10 cellular contexts compared by ENCODE assay signal in the genomic region with DNA sequence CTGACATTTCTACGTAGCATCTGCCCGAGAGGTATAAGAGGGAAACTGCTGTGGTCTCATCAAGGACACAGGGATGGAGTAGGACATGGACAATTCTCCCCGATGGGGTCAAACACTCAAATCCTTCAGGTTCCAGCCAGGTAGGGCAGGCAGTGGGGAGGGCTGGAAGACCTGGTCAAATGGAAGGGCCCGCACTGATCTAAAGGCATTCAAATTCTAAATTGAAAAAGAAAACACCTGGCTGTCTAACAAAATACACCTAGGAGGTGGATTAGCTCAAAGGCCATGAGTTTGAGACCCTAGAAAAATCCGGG. TPM values are rescaled to one million over a fixed set of nuclear protein-coding genes. Genes with fewer than 3 reads are reported as not detected.
DNase-seq lines count a peak whose midpoint lies in the region; ATAC-seq and TF ChIP-seq lines count a peak whose summit lies in the region.
"Had no signal": no experiment of that assay in that cellular context is flagged by ENCODE, and none has a peak within 500 bp of the region (broad histone marks: within the 10 kb centered on the region; RNA-seq: fewer than 3 reads in every experiment).

No MANE protein-coding gene starts in this region.

- H4K20me1 ChIP-seq in SK-N-SH (ENCODE audit: insufficient read depth), result no peaks in the 10 kb centered on the region
- no peaks in the 10 kb centered on the region for H4K20me1 ChIP-seq in OCI-LY7 (ENCODE audit: insufficient read depth, low read length)

- H3K27ac ChIP-seq in SK-N-SH (ENCODE audit: low read depth in 2 of 2, low read length in 1 of 2) (peak overlapping the region in 1 of 2 experiments; percentile 82; a peak in 2 of 4 replicates), OCI-LY7 (ENCODE audit: low read depth, low read length, poor library complexity, severe bottlenecking) (no peak overlapping the region), parathyroid adenoma (peak overlapping the region; percentile 97), right atrium auricular region (no peak overlapping the region)

- TF ChIP-seq CTCF in SK-N-SH (IDR thresholded peaks at IDR 0.05) (no peak), OCI-LY7 (conservative IDR thresholded peaks at IDR 0.05; ENCODE audit: low read length) (no peak), parathyroid adenoma (IDR thresholded peaks at IDR 0.05) (no peak), right atrium auricular region (IDR thresholded peaks at IDR 0.05) (no peak)

- TF ChIP-seq RAD21 in SK-N-SH (IDR thresholded peaks at IDR 0.05; ENCODE audit: low read length), result no peak

- CTCF ChIA-PET in SK-N-SH (lab: Yijun Ruan, JAX), result interaction anchor here (1.1 to 4.9 kb wide), 6 partner anchors 9 to 169 kb away, joined by 4 to 36 read pairs (median 12); a partner anchor contains a TSS
- CTCF ChIA-PET in OCI-LY7 (lab: Charles Lee; ENCODE audit: unreplicated experiment), result no interaction called here

- WGBS in SK-N-SH (ENCODE audit: low lambda C conversion rate), result 80% methylated on average over 5 of the region's 5 CpGs

- H3K9me2 ChIP-seq in SK-N-SH (no peaks in the 10 kb centered on the region), OCI-LY7 (ENCODE audit: insufficient read depth, low read length) (no peaks in the 10 kb centered on the region)

- H2AFZ ChIP-seq in SK-N-SH (ENCODE audit: low read depth) (no peak overlapping the region), OCI-LY7 (ENCODE audit: low read length) (no peak overlapping the region), parathyroid adenoma (peak overlapping the region; percentile 76)

- TF ChIP-seq EP300 in SK-N-SH (IDR thresholded peaks at IDR 0.05; ENCODE audit: borderline replicate concordance in 1 of 2, low read depth in 1 of 2, low read length in 1 of 2), result no peak

- peaks cover 0 to 21% of the 10 kb centered on the region in 2 experiments; a peak in 2 of 4 replicates for H3K4me1 ChIP-seq in SK-N-SH (ENCODE audit: control insufficient read depth in 1 of 2, insufficient read depth in 2 of 2, low read depth in 1 of 2, low read length in 1 of 2)
- peaks cover 22% of the 10 kb centered on the region for H3K4me1 ChIP-seq in OCI-LY7 (ENCODE audit: insufficient read depth, low read length, poor library complexity, severe bottlenecking)
- no peaks in the 10 kb centered on the region for H3K4me1 ChIP-seq in endocrine pancreas (ENCODE audit: control insufficient read depth, insufficient read depth, low read length)
- H3K4me1 ChIP-seq in parathyroid adenoma, result peaks cover 39% of the 10 kb centered on the region
- H3K4me1 ChIP-seq in right atrium auricular region, result peaks cover 0 to 21% of the 10 kb centered on the region in 2 donors

- H3K4me2 ChIP-seq in SK-N-SH (peak overlapping the region; percentile 94), OCI-LY7 (ENCODE audit: low read length) (peak overlapping the region; percentile 81), parathyroid adenoma (ENCODE audit: low read length) (peak overlapping the region; percentile 90)

- ATAC-seq in SK-N-SH treated with all-trans-retinoic acid at 6 μM for 48 hours (no peak), left cardiac atrium (no peak)

- BruUV-seq in OCI-LY7 (replicated peaks; lab: Mats Ljungman, UMichigan), result no TSS peak

- H3K27me3 ChIP-seq in SK-N-SH (ENCODE audit: insufficient read depth) (no peaks in the 10 kb centered on the region), endocrine pancreas (ENCODE audit: control insufficient read depth, insufficient read depth, low read length) (no peaks in the 10 kb centered on the region), parathyroid adenoma (ENCODE audit: control insufficient read depth, insufficient read depth, low read length) (no peaks in the 10 kb centered on the region), right atrium auricular region (no peaks in the 10 kb centered on the region)

- no peaks in the 10 kb centered on the region for H3F3A ChIP-seq in SK-N-SH (replicated peaks; ENCODE audit: insufficient read depth)

- DNase-seq in SK-N-SH (no peak), OCI-LY7 (ENCODE audit: low spot score) (no peak), left cardiac atrium (no peak), NCI-H345 treated with DMSO at 0.1 percent for 48 hours (lab: John Stamatoyannopoulos, UW; ENCODE audit: unreplicated experiment) (no peak), right atrium auricular region (ENCODE audit: low spot score) (no peak)
- DNase-seq: T1000 had no signal

- H3K79me2 ChIP-seq in SK-N-SH (ENCODE audit: insufficient read depth) (no peaks in the 10 kb centered on the region), OCI-LY7 (ENCODE audit: insufficient read depth, low read depth, low read length) (no peaks in the 10 kb centered on the region), parathyroid adenoma (no peaks in the 10 kb centered on the region)

- H3K9ac ChIP-seq in SK-N-SH (no peak overlapping the region), endocrine pancreas (ENCODE audit: control insufficient read depth, insufficient read depth, low read length) (no peak overlapping the region), parathyroid adenoma (no peak overlapping the region)

- H3K9me3 ChIP-seq in SK-N-SH (no peaks in the 10 kb centered on the region), OCI-LY7 (ENCODE audit: low read length) (no peaks in the 10 kb centered on the region), endocrine pancreas (ENCODE audit: control insufficient read depth, low read length) (no peaks in the 10 kb centered on the region), parathyroid adenoma (ENCODE audit: control insufficient read depth, low read length) (no peaks in the 10 kb centered on the region), right atrium auricular region (no peaks in the 10 kb centered on the region)

- intact Hi-C loops in OCI-LY7 (cut with micrococcal nuclease; ENCODE audit: unreplicated experiment) (no loop called here), left cardiac atrium (cut with DNase I) (no loop called here)

- POLR2A ChIA-PET in SK-N-SH (lab: Yijun Ruan, JAX), result interaction anchor here (1.8 kb wide), 1 partner anchor 9 kb away, joined by 6 read pairs; no protein-coding TSS in a partner anchor
- POLR2A ChIA-PET in OCI-LY7 (lab: Charles Lee), result interaction anchor here (1.1 kb wide), 1 partner anchor 18 kb away, joined by 3 read pairs; no protein-coding TSS in a partner anchor

- H3K36me3 ChIP-seq in SK-N-SH (replicated peaks in 1 of 2; ENCODE audit: control insufficient read depth in 1 of 2, insufficient read depth in 2 of 2, low read length in 1 of 2), result no peaks in the 10 kb centered on the region
- no peaks in the 10 kb centered on the region for H3K36me3 ChIP-seq in OCI-LY7 (ENCODE audit: insufficient read depth, low read length)
- H3K36me3 ChIP-seq in endocrine pancreas (ENCODE audit: control insufficient read depth, insufficient read depth, low read length), result no peaks in the 10 kb centered on the region
- H3K36me3 ChIP-seq in parathyroid adenoma (ENCODE audit: control insufficient read depth, insufficient read depth, low read length), result no peaks in the 10 kb centered on the region
- H3K36me3 ChIP-seq in right atrium auricular region, result no peaks in the 10 kb centered on the region

- H3K4me3 ChIP-seq in SK-N-SH (ENCODE audit: low read depth in 2 of 2, low read length in 1 of 2) (peak overlapping the region; percentile 32 to 63; a peak in 3 of 4 replicates), OCI-LY7 (ENCODE audit: low read depth, low read length, poor library complexity, severe bottlenecking) (peak overlapping the region; percentile 70), endocrine pancreas (ENCODE audit: control insufficient read depth, insufficient read depth, low read length) (peak overlapping the region; percentile 20), parathyroid adenoma (ENCODE audit: low read depth, low read length) (peak overlapping the region; percentile 55), right atrium auricular region (no peak overlapping the region)

TF ChIP-seq in SK-N-SH treated with all-trans-retinoic acid at 6 μM for 48 hours, 23 proteins besides CTCF, POLR2A, EP300 and RAD21 (continues in another document):
- no peak for TF ChIP-seq SNAI2 (CRISPR knock-in tag; IDR thresholded peaks at IDR 0.05)
- TF ChIP-seq, protein P1, sequence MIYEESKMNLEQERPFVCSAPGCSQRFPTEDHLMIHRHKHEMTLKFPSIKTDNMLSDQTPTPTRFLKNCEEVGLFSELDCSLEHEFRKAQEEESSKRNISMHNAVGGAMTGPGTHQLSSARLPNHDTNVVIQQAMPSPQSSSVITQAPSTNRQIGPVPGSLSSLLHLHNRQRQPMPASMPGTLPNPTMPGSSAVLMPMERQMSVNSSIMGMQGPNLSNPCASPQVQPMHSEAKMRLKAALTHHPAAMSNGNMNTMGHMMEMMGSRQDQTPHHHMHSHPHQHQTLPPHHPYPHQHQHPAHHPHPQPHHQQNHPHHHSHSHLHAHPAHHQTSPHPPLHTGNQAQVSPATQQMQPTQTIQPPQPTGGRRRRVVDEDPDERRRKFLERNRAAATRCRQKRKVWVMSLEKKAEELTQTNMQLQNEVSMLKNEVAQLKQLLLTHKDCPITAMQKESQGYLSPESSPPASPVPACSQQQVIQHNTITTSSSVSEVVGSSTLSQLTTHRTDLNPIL (CRISPR knock-in tag; IDR thresholded peaks at IDR 0.05; ENCODE audit: low read depth), result no peak

RNA-seq across cellular contexts. Expression of a gene that starts 8.2 kb away (rescaled TPM):
- 4.3 and 5.4 TPM in 2 replicates for polyA plus RNA-seq in SK-N-SH (2012; rRNA removed)
- 2.6 and 4.9 TPM in 2 replicates for polyA plus RNA-seq in SK-N-SH (2012; cell fraction: cytosol; rRNA removed)
- 11.5 and 13.8 TPM in 2 replicates for polyA plus RNA-seq in SK-N-SH (2012; cell fraction: nucleus; rRNA removed)
- 0.19 and 1.5 TPM in 2 replicates for total RNA-seq in OCI-LY7 (2014; rRNA removed; shearing (Covaris generic))
- total RNA-seq in OCI-LY7 (2022), result 0.61 TPM in 1 of 2 replicates, not detected in the other
- 1 to 10 TPM; 4.2 to 5.7 TPM for total RNA-seq in left cardiac atrium
- 10 to 100 TPM in 1 of 2 donors, 1 to 10 TPM in 1; 8.8 to 11.6 TPM for total RNA-seq in right atrium auricular region

RNA-seq across cellular contexts. Expression of a gene that starts 8.3 kb away (rescaled TPM):
- polyA plus RNA-seq in SK-N-SH (2012; rRNA removed), result 0.23 and 0.32 TPM in 2 replicates
- 0.24 and 0.30 TPM in 2 replicates for polyA plus RNA-seq in SK-N-SH (2012; cell fraction: cytosol; rRNA removed)
- 1.2 and 1.8 TPM in 2 replicates for polyA plus RNA-seq in SK-N-SH (2012; cell fraction: nucleus; rRNA removed)
- total RNA-seq in OCI-LY7 (2014; rRNA removed; shearing (Covaris generic)), result not detected in 2 replicates
- not detected in 2 replicates for total RNA-seq in OCI-LY7 (2022)
- under 1 TPM in 1 of 2 donors, not detected in 1; 0.13 TPM for total RNA-seq in left cardiac atrium
- not detected for total RNA-seq in right atrium auricular region

RNA-seq across cellular contexts. Expression of a gene that starts 16.7 kb away (rescaled TPM):
- polyA plus RNA-seq in SK-N-SH (2012; rRNA removed), result 0.73 and 0.99 TPM in 2 replicates
- polyA plus RNA-seq in SK-N-SH (2012; cell fraction: cytosol; rRNA removed), result 0.48 and 0.83 TPM in 2 replicates
- 0.58 and 0.85 TPM in 2 replicates for polyA plus RNA-seq in SK-N-SH (2012; cell fraction: nucleus; rRNA removed)
- total RNA-seq in OCI-LY7 (2014; rRNA removed; shearing (Covaris generic)), result not detected in 2 replicates
- total RNA-seq in OCI-LY7 (2022) (not detected in 2 replicates), left cardiac atrium (1 to 10 TPM; 1.6 to 3.1 TPM), right atrium auricular region (1 to 10 TPM; 1.9 to 4.2 TPM)
- total RNA-seq: A172 had no signal

RNA-seq across cellular contexts. Expression of a gene that starts 43.0 kb away (rescaled TPM):
- 0.21 and 0.31 TPM in 2 replicates for polyA plus RNA-seq in SK-N-SH (2012; rRNA removed)
- 0.09 and 0.18 TPM in 2 replicates for polyA plus RNA-seq in SK-N-SH (2012; cell fraction: cytosol; rRNA removed)
- 1.0 and 1.3 TPM in 2 replicates for polyA plus RNA-seq in SK-N-SH (2012; cell fraction: nucleus; rRNA removed)
- 0.69 and 0.75 TPM in 2 replicates for total RNA-seq in OCI-LY7 (2014; rRNA removed; shearing (Covaris generic))
- 0.61 and 0.67 TPM in 2 replicates for total RNA-seq in OCI-LY7 (2022)
- under 1 TPM in 1 of 2 donors, not detected in 1; 0.55 TPM for total RNA-seq in left cardiac atrium
- under 1 TPM in 1 of 2 donors, not detected in 1; 0.12 TPM for total RNA-seq in right atrium auricular region

Comparison
In these comparisons a context has a peak if more than half of its experiments do, and no peak if none do; other contexts are left out.
1. H3K4me3 ChIP-seq: peak in SK-N-SH (2 of 2), OCI-LY7 (single experiment), endocrine pancreas (single experiment) and parathyroid adenoma (single experiment); none in right atrium auricular region (0 of 2).
2. Peak in every context shown above with its lines, with median percentiles within 50 percentile points of each other: H3K4me2 ChIP-seq.